2 cellular contexts compared by ENCODE assay signal in the genomic region with DNA sequence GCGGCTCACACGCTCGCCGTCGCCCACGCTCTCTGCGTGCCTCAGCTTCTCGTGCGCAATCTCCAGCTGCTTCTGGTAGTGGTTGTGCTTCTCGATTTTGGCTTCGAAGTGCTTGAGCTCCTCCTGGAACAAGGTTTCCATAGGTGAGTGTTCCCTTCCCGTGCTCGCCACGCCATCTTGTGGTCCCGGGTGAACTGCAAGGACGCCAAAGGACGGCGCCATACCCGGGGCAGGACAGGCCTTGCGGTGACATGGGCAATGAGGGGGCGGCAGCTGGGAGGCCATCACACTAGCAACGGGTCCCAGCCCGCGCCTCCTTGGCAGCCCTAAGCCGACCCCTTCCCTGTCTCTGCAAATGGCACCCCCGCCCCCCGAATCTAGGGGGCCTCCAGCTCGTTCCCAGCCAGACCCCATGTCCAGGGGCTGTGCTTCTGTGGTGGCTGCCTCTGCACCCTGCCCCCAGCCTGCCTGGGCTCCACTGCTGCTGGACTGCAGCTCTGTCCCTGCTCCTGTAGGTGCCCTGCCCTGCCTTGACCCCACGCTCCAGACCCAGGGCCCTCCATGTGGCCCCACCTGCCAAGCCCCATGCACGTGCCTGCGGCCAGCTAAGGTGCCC.
TF ChIP-seq lines count a peak whose summit lies in the region.

No MANE protein-coding gene starts in this region.

TF ChIP-seq in Ishikawa, 13 proteins besides CTCF, POLR2A, EP300 and RAD21:
- no peak for TF ChIP-seq TAF1 (IDR thresholded peaks at IDR 0.05; ENCODE audit: low read depth)
- TF ChIP-seq EGR1 (IDR thresholded peaks at IDR 0.05) = no peak
- no peak for TF ChIP-seq FOXM1 (IDR thresholded peaks at IDR 0.05; ENCODE audit: borderline replicate concordance, low read depth)

TF ChIP-seq in H1, 55 proteins besides CTCF, POLR2A, EP300 and RAD21:
- TF ChIP-seq SP4 (IDR thresholded peaks at IDR 0.05; ENCODE audit: low read length) (no peak), EGR1 (IDR thresholded peaks at IDR 0.05; ENCODE audit: borderline replicate concordance, low read depth, low read length) (peak; percentile 41; the same call in 1 of the 2 replicates), TAF1 (IDR thresholded peaks at IDR 0.05; ENCODE audit: low read depth, low read length) (no peak), KDM1A (IDR thresholded peaks at IDR 0.05; ENCODE audit: borderline replicate concordance, low read length) (no peak), KDM5A (IDR thresholded peaks at IDR 0.05; ENCODE audit: low read length) (no peak), RBBP5 (IDR thresholded peaks at IDR 0.05; ENCODE audit: borderline replicate concordance, low read depth, low read length) (no peak), ZNF274 (IDR thresholded peaks at IDR 0.05; ENCODE audit: borderline replicate concordance, extremely low read depth, low read length) (no peak), CREB1 (IDR thresholded peaks at IDR 0.05) (no peak), YY1 (IDR thresholded peaks at IDR 0.05; ENCODE audit: low read depth, low read length) (peak; percentile 65; the same call in 1 of the 2 replicates)
- TF ChIP-seq, protein P1, sequence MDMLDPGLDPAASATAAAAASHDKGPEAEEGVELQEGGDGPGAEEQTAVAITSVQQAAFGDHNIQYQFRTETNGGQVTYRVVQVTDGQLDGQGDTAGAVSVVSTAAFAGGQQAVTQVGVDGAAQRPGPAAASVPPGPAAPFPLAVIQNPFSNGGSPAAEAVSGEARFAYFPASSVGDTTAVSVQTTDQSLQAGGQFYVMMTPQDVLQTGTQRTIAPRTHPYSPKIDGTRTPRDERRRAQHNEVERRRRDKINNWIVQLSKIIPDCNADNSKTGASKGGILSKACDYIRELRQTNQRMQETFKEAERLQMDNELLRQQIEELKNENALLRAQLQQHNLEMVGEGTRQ (IDR thresholded peaks at IDR 0.05; ENCODE audit: low read length) = no peak
